ENCODE assay signal across 1 cellular context in the genomic region with DNA sequence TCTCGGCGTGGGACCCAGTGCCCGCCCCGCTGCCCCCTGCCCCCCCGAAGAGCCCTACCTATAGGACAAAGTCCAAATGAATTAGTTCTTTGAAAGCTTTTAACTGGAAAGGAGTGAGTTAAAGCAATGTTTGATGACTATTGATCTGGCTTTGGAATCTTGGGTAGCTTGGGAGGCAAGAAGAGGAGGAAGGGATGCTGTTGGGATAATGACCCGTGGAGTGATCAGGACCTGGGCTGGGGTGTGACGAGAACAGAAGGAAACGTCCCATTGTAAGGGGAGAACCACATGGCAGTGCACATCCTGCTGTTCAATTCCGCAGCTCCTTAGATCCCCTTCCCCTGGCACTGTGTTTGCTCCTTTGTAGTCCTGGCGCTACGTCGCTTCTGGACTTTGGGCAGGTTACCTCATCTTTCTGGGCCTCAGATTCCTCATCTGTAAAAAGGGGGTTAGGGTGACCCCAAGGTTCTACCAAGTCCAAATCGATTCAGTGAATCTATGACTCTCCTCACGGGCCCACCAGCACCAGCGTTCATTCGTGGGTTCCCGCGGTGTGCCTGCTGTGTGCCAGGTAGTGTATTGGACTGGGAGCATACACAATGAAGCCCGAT.
TF ChIP-seq lines count a peak whose summit lies in the region.

No MANE protein-coding gene starts in this region.

TF ChIP-seq in GM12878, 131 proteins besides CTCF, POLR2A, EP300 and RAD21:
- TF ChIP-seq GATAD2B (conservative IDR thresholded peaks at IDR 0.05; ENCODE audit: low read depth) (no peak), TCF7 (IDR thresholded peaks at IDR 0.05; ENCODE audit: borderline replicate concordance) (no peak), FOS (IDR thresholded peaks at IDR 0.05; ENCODE audit: borderline replicate concordance, extremely low read depth, insufficient read length) (no peak), PBX3 (IDR thresholded peaks at IDR 0.05; ENCODE audit: insufficient replicate concordance, low read depth, low read length) (no peak), SMAD5 (IDR thresholded peaks at IDR 0.05; ENCODE audit: low read depth) (no peak)
- TF ChIP-seq, protein P1, sequence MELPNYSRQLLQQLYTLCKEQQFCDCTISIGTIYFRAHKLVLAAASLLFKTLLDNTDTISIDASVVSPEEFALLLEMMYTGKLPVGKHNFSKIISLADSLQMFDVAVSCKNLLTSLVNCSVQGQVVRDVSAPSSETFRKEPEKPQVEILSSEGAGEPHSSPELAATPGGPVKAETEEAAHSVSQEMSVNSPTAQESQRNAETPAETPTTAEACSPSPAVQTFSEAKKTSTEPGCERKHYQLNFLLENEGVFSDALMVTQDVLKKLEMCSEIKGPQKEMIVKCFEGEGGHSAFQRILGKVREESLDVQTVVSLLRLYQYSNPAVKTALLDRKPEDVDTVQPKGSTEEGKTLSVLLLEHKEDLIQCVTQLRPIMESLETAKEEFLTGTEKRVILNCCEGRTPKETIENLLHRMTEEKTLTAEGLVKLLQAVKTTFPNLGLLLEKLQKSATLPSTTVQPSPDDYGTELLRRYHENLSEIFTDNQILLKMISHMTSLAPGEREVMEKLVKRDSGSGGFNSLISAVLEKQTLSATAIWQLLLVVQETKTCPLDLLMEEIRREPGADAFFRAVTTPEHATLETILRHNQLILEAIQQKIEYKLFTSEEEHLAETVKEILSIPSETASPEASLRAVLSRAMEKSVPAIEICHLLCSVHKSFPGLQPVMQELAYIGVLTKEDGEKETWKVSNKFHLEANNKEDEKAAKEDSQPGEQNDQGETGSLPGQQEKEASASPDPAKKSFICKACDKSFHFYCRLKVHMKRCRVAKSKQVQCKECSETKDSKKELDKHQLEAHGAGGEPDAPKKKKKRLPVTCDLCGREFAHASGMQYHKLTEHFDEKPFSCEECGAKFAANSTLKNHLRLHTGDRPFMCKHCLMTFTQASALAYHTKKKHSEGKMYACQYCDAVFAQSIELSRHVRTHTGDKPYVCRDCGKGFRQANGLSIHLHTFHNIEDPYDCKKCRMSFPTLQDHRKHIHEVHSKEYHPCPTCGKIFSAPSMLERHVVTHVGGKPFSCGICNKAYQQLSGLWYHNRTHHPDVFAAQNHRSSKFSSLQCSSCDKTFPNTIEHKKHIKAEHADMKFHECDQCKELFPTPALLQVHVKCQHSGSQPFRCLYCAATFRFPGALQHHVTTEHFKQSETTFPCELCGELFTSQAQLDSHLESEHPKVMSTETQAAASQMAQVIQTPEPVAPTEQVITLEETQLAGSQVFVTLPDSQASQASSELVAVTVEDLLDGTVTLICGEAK (IDR thresholded peaks at IDR 0.05; ENCODE audit: borderline replicate concordance), result peak; percentile 27; the same call in 1 of the 2 replicates
